ENCODE assay signal across 16 cellular contexts in genomic region chr16:68134644-68135043, GRCh38.
"Had no signal": no experiment of that assay in that cellular context is flagged by ENCODE, and none has a peak within 500 bp of the region (broad histone marks: within the 10 kb centered on the region; RNA-seq: fewer than 3 reads in every experiment).

No MANE protein-coding gene starts in this region.

- H3K27ac Mint-ChIP-seq: activated naive CD4-positive, alpha-beta T cell treated with anti-CD3 and anti-CD28 coated beads, Interleukin-2, amount 10 ng/mL, durations not matched to agents 7 days and 5 days; dendritic cell treated with granulocyte-macrophage colony-stimulating factor and Interleukin-4, amounts not matched to agents 40 ng/mL and 50 ng/mL, for 4 days; neural progenitor cell had no signal

- H3K27me3 ChIP-seq: body of pancreas, neural progenitor cell, transverse colon had no signal

- H3K4me3 Mint-ChIP-seq: activated naive CD4-positive, alpha-beta T cell treated with anti-CD3 and anti-CD28 coated beads, Interleukin-2, amount 10 ng/mL, durations not matched to agents 7 days and 5 days; dendritic cell treated with granulocyte-macrophage colony-stimulating factor and Interleukin-4, amounts not matched to agents 40 ng/mL and 50 ng/mL, for 4 days; neural progenitor cell had no signal

- ATAC-seq: body of pancreas, mucosa of descending colon had no signal

- DNase-seq: activated CD4-positive, CD25-positive, alpha-beta regulatory T cell; activated naive CD4-positive, alpha-beta T cell treated with anti-CD3 and anti-CD28 coated beads, Interleukin-2, amount 10 ng/mL, durations not matched to agents 7 days and 5 days; amniotic stem cell; body of pancreas; cerebellar nuclear complex; hippocampal formation; mucosa of descending colon; retina; SHP77 treated with DMSO at 0.1 percent for 48 hours; small intestine; substantia nigra; transverse colon had no signal

- H3K4me1 ChIP-seq: body of pancreas, neural progenitor cell, parathyroid adenoma had no signal

- H3K27ac ChIP-seq: body of pancreas, neural progenitor cell, parathyroid adenoma, transverse colon had no signal

- H3K4me3 ChIP-seq: body of pancreas, lung, mucosa of descending colon, neural progenitor cell, transverse colon had no signal

- H3K9me3 ChIP-seq: body of pancreas, mucosa of descending colon, transverse colon had no signal

- H3K27me3 Mint-ChIP-seq: activated naive CD4-positive, alpha-beta T cell treated with anti-CD3 and anti-CD28 coated beads, Interleukin-2, amount 10 ng/mL, durations not matched to agents 7 days and 5 days; dendritic cell treated with granulocyte-macrophage colony-stimulating factor and Interleukin-4, amounts not matched to agents 40 ng/mL and 50 ng/mL, for 4 days had no signal

- H3K9me3 Mint-ChIP-seq: activated naive CD4-positive, alpha-beta T cell treated with anti-CD3 and anti-CD28 coated beads, Interleukin-2, amount 10 ng/mL, durations not matched to agents 7 days and 5 days; dendritic cell treated with granulocyte-macrophage colony-stimulating factor and Interleukin-4, amounts not matched to agents 40 ng/mL and 50 ng/mL, for 4 days; neural progenitor cell had no signal

- H3K4me1 Mint-ChIP-seq: neural progenitor cell had no signal
